15 cellular contexts compared by ENCODE assay signal in genomic region chr14:36818212-36818611, GRCh38.
DNase-seq lines count a peak whose midpoint lies in the region; TF ChIP-seq lines count a peak whose summit lies in the region.
"Had no signal": no experiment of that assay in that cellular context is flagged by ENCODE, and none has a peak within 500 bp of the region (broad histone marks: within the 10 kb centered on the region; RNA-seq: fewer than 3 reads in every experiment).

No MANE protein-coding gene starts in this region.

- H3K9me3 ChIP-seq in BLaER1 treated with 17β-estradiol and CSF1 and Interleukin-3, amounts not matched to agents 10 nM and 100 nM (replicated peaks in 1 of 11), result peaks cover 0 to 7% (median 0%) of the 10 kb centered on the region in 11 experiments; a peak in 4 of 22 replicates
- H3K9me3 ChIP-seq in HEK293 (ENCODE audit: control insufficient read depth, insufficient read depth, low read depth, low read length) (no peaks in the 10 kb centered on the region), mesodermal cell (ENCODE audit: control insufficient read depth, low read length) (no peaks in the 10 kb centered on the region)
- H3K9me3 ChIP-seq: BE2C, Caco-2, HAP-1 had no signal

- peak overlapping the region in 10 of 11 experiments; percentile 0 to 88 (median 72); a peak in 17 of 22 replicates for H3K4me2 ChIP-seq in BLaER1 treated with 17β-estradiol and CSF1 and Interleukin-3, amounts not matched to agents 10 nM and 100 nM

- H3K36me3 ChIP-seq in BLaER1 treated with 17β-estradiol and CSF1 and Interleukin-3, amounts not matched to agents 10 nM and 100 nM, result no peaks in the 10 kb centered on the region
- no peaks in the 10 kb centered on the region for H3K36me3 ChIP-seq in HEK293 (ENCODE audit: control insufficient read depth in 2 of 2, insufficient read depth in 1 of 2, low read length in 2 of 2)
- no peaks in the 10 kb centered on the region for H3K36me3 ChIP-seq in mesodermal cell (ENCODE audit: control insufficient read depth, insufficient read depth, low read length)
- H3K36me3 ChIP-seq: BE2C, HAP-1 had no signal

- H3K4me3 ChIP-seq in BLaER1 treated with 17β-estradiol and CSF1 and Interleukin-3, amounts not matched to agents 10 nM and 100 nM, result no peak overlapping the region
- H3K4me3 ChIP-seq in HEK293 (ENCODE audit: low read depth, low read length) (no peak overlapping the region), epithelial cell of esophagus (ENCODE audit: low read length) (no peak overlapping the region), mesodermal cell (ENCODE audit: extremely low read depth, insufficient read depth, low read length, poor library complexity, severe bottlenecking) (no peak overlapping the region)
- H3K4me3 ChIP-seq: HAP-1 had no signal

- H3K4me3 Mint-ChIP-seq in progenitor cell of endocrine pancreas (ENCODE audit: low read depth), result no peak overlapping the region
- H3K4me3 Mint-ChIP-seq: CD8-positive, alpha-beta memory T cell; HFFc6 had no signal

- POLR2A ChIA-PET in HEK293 (lab: Yijun Ruan, JAX), result no interaction called here

- no peak overlapping the region for H3K27ac Mint-ChIP-seq in progenitor cell of endocrine pancreas
- H3K27ac Mint-ChIP-seq: CD8-positive, alpha-beta memory T cell; HFFc6 had no signal

- no peaks in the 10 kb centered on the region for H3K36me3 Mint-ChIP-seq in progenitor cell of endocrine pancreas (ENCODE audit: insufficient read depth)
- H3K36me3 Mint-ChIP-seq: CD8-positive, alpha-beta memory T cell had no signal

- no peaks in the 10 kb centered on the region for H3K9me3 Mint-ChIP-seq in progenitor cell of endocrine pancreas (ENCODE audit: low read depth)
- H3K9me3 Mint-ChIP-seq: HFFc6 had no signal

- peak overlapping the region in 3 of 11 experiments; percentile 4 to 44 (median 25); a peak in 4 of 22 replicates for H3K27ac ChIP-seq in BLaER1 treated with 17β-estradiol and CSF1 and Interleukin-3, amounts not matched to agents 10 nM and 100 nM
- no peak overlapping the region for H3K27ac ChIP-seq in HEK293 (ENCODE audit: extremely low read depth, low read depth, low read length)
- H3K27ac ChIP-seq in mesodermal cell (ENCODE audit: low read depth, low read length, severe bottlenecking), result peak overlapping the region; percentile 57

- peaks cover 13 to 72% (median 46%) of the 10 kb centered on the region in 10 experiments for H3K4me1 ChIP-seq in BLaER1 treated with 17β-estradiol and CSF1 and Interleukin-3, amounts not matched to agents 10 nM and 100 nM
- H3K4me1 ChIP-seq in HEK293 (ENCODE audit: control insufficient read depth, insufficient read depth, low read length) (peaks cover 30% of the 10 kb centered on the region), mesodermal cell (ENCODE audit: control insufficient read depth, insufficient read depth, low read length, poor library complexity, severe bottlenecking) (peaks cover 24% of the 10 kb centered on the region)
- H3K4me1 ChIP-seq: BE2C, Caco-2 had no signal

- H3K9ac ChIP-seq in BLaER1 treated with 17β-estradiol and CSF1 and Interleukin-3, amounts not matched to agents 10 nM and 100 nM, result peak overlapping the region in 2 of 11 experiments; percentile 0 to 31; a peak in 2 of 22 replicates

- peaks cover 62% of the 10 kb centered on the region for H3K27me3 Mint-ChIP-seq in progenitor cell of endocrine pancreas

- H3K4me1 Mint-ChIP-seq in progenitor cell of endocrine pancreas (ENCODE audit: low read depth), result peaks cover 1% of the 10 kb centered on the region
- H3K4me1 Mint-ChIP-seq: CD8-positive, alpha-beta memory T cell had no signal

- H3K27me3 ChIP-seq in BLaER1 treated with 17β-estradiol and CSF1 and Interleukin-3, amounts not matched to agents 10 nM and 100 nM, result no peaks in the 10 kb centered on the region
- H3K27me3 ChIP-seq: BE2C had no signal

- DNase-seq in epithelial cell of esophagus (ENCODE audit: low read depth) (peak; percentile 15), epidermal melanocyte (ENCODE audit: insufficient read length, low spot score) (no peak), kidney tubule cell (ENCODE audit: low spot score) (no peak), progenitor cell of endocrine pancreas (ENCODE audit: low spot score, unreplicated experiment) (no peak), medulla oblongata (ENCODE audit: extremely low spot score) (no peak)
- DNase-seq: BE2C; Caco-2; CD8-positive, alpha-beta memory T cell; DND-41; GDM1; HFFc6 had no signal

- WGBS in mesodermal cell (ENCODE audit: insufficient coverage in 2 of 2), 2 experiments, result 40% methylated on average over 1 of the region's 2 CpGs; no CpG with 5 or more reads in 1 of the 2 experiments

- no peaks in the 10 kb centered on the region for H4K20me1 ChIP-seq in BLaER1 treated with 17β-estradiol and CSF1 and Interleukin-3, amounts not matched to agents 10 nM and 100 nM

- no peak for TF ChIP-seq CTCF in HEK293 (tag by site-specific recombination; IDR thresholded peaks at IDR 0.05)
- TF ChIP-seq CTCF in epithelial cell of esophagus (IDR thresholded peaks at IDR 0.05; ENCODE audit: insufficient read depth, low read depth, low read length, missing control alignments), result no peak
- no peak for TF ChIP-seq CTCF in progenitor cell of endocrine pancreas (IDR thresholded peaks at IDR 0.05; ENCODE audit: unreplicated experiment)

- CTCF ChIA-PET in HEK293 (lab: Yijun Ruan, JAX), result interaction anchor here (1.1 to 1.6 kb wide), 2 partner anchors 10 to 124 kb away, joined by 4 read pairs; no protein-coding TSS in a partner anchor

TF ChIP-seq in HEK293, 187 proteins besides CTCF, POLR2A, EP300 and RAD21:
- TF ChIP-seq ZNF302 (tag by site-specific recombination; IDR thresholded peaks at IDR 0.05; ENCODE audit: low read depth) (no peak), ZNF610 (tag by site-specific recombination; IDR thresholded peaks at IDR 0.05; ENCODE audit: borderline replicate concordance) (peak; percentile 29; the same call in 1 of the 2 replicates), OSR2 (tag by site-specific recombination; IDR thresholded peaks at IDR 0.05) (peak; percentile 72)
